8 cellular contexts compared by ENCODE assay signal in the genomic region with DNA sequence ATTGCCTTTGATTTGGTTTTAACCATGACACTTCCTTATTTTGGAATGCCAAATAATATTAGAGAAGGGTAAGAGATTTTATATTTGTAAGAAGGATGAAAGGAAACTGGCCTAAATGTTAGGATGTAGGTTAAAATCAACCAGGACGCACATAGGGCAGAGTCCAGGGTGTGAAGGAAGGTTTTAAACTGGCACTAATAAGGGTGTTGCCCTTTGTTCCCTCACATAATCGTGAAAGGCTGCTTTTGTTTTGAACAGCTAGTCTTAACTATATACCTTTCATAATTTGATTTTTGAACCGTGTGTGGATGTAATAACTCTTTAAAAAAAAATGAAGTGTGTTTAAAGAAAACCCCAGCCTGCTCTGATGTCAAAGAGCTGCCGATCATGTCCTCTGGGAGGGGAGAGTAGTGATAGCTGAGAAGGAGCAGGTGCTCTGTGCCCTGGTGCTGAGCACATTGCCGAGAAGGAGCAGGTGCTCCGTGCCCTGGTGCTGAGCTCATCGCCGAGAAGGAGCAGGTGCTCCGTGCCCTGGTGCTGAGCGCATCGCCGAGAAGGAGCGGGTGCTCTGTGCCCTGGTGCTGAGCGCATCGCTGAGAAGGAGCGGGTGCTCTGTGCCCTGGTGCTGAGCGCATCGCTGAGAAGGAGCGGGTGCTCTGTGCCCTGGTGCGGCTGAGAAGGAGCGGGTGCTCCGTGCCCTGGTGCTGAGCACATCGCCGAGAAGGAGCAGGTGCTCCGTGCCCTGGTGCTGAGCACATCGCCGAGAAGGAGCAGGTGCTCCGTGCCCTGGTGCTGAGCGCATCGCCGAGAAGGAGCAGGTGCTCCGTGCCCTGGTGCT. TPM values are rescaled to one million over a fixed set of nuclear protein-coding genes. Genes with fewer than 3 reads are reported as not detected.
DNase-seq lines count a peak whose midpoint lies in the region; ATAC-seq, FAIRE-seq and TF ChIP-seq lines count a peak whose summit lies in the region.
"Not testable (repeated sequence)": the region's sequence is repeated elsewhere in the genome, so short reads cannot be mapped to it uniquely, and the experiment has no call there.

No MANE protein-coding gene starts in this region.

- peak; percentile 61 for FAIRE-seq in colon (lab: Jason Lieb, UNC)

- not testable (repeated sequence) for H3K27ac ChIP-seq in Panc1 (ENCODE audit: low read length); spleen

- DNase-seq in DMS53 (lab: John Stamatoyannopoulos, UW) (peak; percentile 89), NCI-H1105 treated with DMSO at 0.1 percent for 48 hours (lab: John Stamatoyannopoulos, UW) (peak; percentile 58), mucosa of descending colon (peak in 2 of 3 donors; percentile 51 to 60), spleen (peak; percentile 41)
- not testable (repeated sequence) for DNase-seq in Panc1 (ENCODE audit: low read depth, low spot score); left lobe of liver (ENCODE audit: low spot score); nephron progenitor cell

- H3K4me3 Mint-ChIP-seq in nephron progenitor cell: not testable (repeated sequence)

- not testable (repeated sequence) for TF ChIP-seq POLR2A in spleen (IDR thresholded peaks at IDR 0.05)

- CTCF ChIA-PET in Panc1 (lab: Charles Lee): not testable (repeated sequence)

- BruUV-seq in Panc1 (replicated peaks; lab: Mats Ljungman, UMichigan): TSS peak; percentile 36

- peak overlapping the region; percentile 58 for H3K27ac Mint-ChIP-seq in nephron progenitor cell

- not testable (repeated sequence) for TF ChIP-seq CTCF in Panc1 (IDR thresholded peaks at IDR 0.05); mucosa of descending colon (IDR thresholded peaks at IDR 0.05); nephron progenitor cell (IDR thresholded peaks at IDR 0.05); spleen (IDR thresholded peaks at IDR 0.05 in 8 of 11, conservative IDR thresholded peaks at IDR 0.05 in 3 of 11)

- H3K4me3 ChIP-seq in Panc1 (ENCODE audit: low read depth in 2 of 2, low read length in 2 of 2); mucosa of descending colon; spleen: not testable (repeated sequence)

- H3K27me3 ChIP-seq in Panc1 (ENCODE audit: control insufficient read depth, insufficient read depth, low read length); spleen (replicated peaks in 1 of 7): not testable (repeated sequence)

- H3K4me1 ChIP-seq in Panc1 (ENCODE audit: control insufficient read depth, insufficient read depth, low read length); mucosa of descending colon (ENCODE audit: low read depth); spleen: not testable (repeated sequence)

- H3K4me1 Mint-ChIP-seq in nephron progenitor cell: not testable (repeated sequence)

- intact Hi-C loops in Panc1 (cut with micrococcal nuclease; ENCODE audit: unreplicated experiment); spleen (cut with DNase I; ENCODE audit: low total_unique reads): not testable (repeated sequence)
- intact Hi-C loops in mucosa of descending colon (cut with DNase I, micrococcal nuclease): loop anchor here in 1 of 2 donors (10.0 kb wide), 1 partner anchor 364 kb away; no protein-coding TSS in a partner anchor

- H3K9me3 Mint-ChIP-seq in nephron progenitor cell: not testable (repeated sequence)

- not testable (repeated sequence) for H3K36me3 ChIP-seq in Panc1 (ENCODE audit: control insufficient read depth, insufficient read depth, low read length); mucosa of descending colon (ENCODE audit: low read depth)
- H3K36me3 ChIP-seq in spleen: peaks cover 4 to 100% (median 94%) of the 10 kb centered on the region in 6 donors

- WGBS in spleen, 5 donors: 92 to 98% (median 96%) methylated on average over 27 to 32 of the region's 32 CpGs

- not testable (repeated sequence) for H3K27me3 Mint-ChIP-seq in nephron progenitor cell (ENCODE audit: low read depth, poor library complexity)

- not testable (repeated sequence) for ATAC-seq in Panc1
- peak; percentile 11 for ATAC-seq in left lobe of liver
- ATAC-seq in mucosa of descending colon: peak; percentile 89

- in situ Hi-C loops in Panc1 (cut with HindIII; ENCODE audit: low pct_unique_long_range_greater_than_20kb, low sequenced_read_pairs): not testable (repeated sequence)

- peaks cover 49% of the 10 kb centered on the region for H3K36me3 Mint-ChIP-seq in nephron progenitor cell (ENCODE audit: low read depth)

- POLR2A ChIA-PET in Panc1 (lab: Charles Lee): not testable (repeated sequence)

- H3K9me3 ChIP-seq in Panc1 (ENCODE audit: control insufficient read depth, insufficient read depth, low read depth, low read length); mucosa of descending colon; spleen: not testable (repeated sequence)

RNA-seq across cellular contexts. Expression of gene SLC22A1, which starts 31.0 kb away (rescaled TPM):
- total RNA-seq in Panc1 (2021; ENCODE audit: unreplicated experiment): 0.98 TPM
- 0.48 TPM for polyA plus RNA-seq in Panc1 (2012; ENCODE audit: insufficient read length)
- total RNA-seq in left lobe of liver: 1,378 TPM
- total RNA-seq in mucosa of descending colon: 1 to 10 TPM; 1.9 to 2.4 (median 2.4) TPM
- total RNA-seq in spleen: 1 to 10 TPM; 2.4 to 6.1 (median 4.6) TPM
- polyA plus RNA-seq in spleen: 1 to 10 TPM in 2 of 3 donors, under 1 TPM in 1; 0.23 to 2.8 (median 1.3) TPM

Comparison
In these comparisons a context has a peak if more than half of its experiments do, and no peak if none do; other contexts are left out.
1. RNA of gene SLC22A1, which starts 31.0 kb away (total RNA-seq): 1,378 TPM in left lobe of liver (single experiment); 2.4 to 6.1 TPM in spleen, 1.9 to 2.4 TPM in mucosa of descending colon and 0.98 TPM in Panc1 (single experiment); every median in the first group is over 100 times any median in the second.